27 cellular contexts compared by ENCODE assay signal in the genomic region with DNA sequence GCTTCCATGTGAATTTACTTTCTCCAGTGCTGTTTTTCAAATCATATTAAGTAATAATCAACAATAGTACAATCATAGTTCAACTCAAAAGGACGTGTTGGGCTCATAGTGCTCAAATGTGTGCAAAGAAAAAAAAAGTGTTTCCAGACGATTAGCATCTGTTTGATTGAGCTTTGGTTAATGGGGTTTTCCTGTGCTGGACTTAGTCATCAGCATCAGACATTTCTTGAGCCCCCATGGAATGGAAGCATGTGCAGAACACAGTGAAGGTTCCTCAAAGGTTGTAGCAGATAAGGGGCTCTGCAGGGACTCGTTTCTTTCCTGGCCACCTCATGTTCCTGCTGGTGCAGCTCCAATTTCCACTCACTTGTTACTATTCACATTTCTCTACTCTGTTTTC.
"Had no signal": no experiment of that assay in that cellular context is flagged by ENCODE, and none has a peak within 500 bp of the region (broad histone marks: within the 10 kb centered on the region; RNA-seq: fewer than 3 reads in every experiment).

No MANE protein-coding gene starts in this region.

- H3K27ac Mint-ChIP-seq: dendritic cell treated with granulocyte-macrophage colony-stimulating factor and Interleukin-4, amounts not matched to agents 40 ng/mL and 50 ng/mL, for 4 days; effector memory CD8-positive, alpha-beta T cell; endodermal cell had no signal

- FAIRE-seq: colon, endometrium, endothelial cell of umbilical vein, frontal cortex had no signal

- H3K4me3 Mint-ChIP-seq: dendritic cell treated with granulocyte-macrophage colony-stimulating factor and Interleukin-4, amounts not matched to agents 40 ng/mL and 50 ng/mL, for 4 days; effector memory CD8-positive, alpha-beta T cell; endodermal cell had no signal

- H3K4me1 ChIP-seq: colonic mucosa, esophagus muscularis mucosa, esophagus squamous epithelium, foreskin keratinocyte, gastrocnemius medialis, gastroesophageal sphincter, heart left ventricle, heart right ventricle had no signal

- H3K9me3 ChIP-seq: colonic mucosa, esophagus muscularis mucosa, gastrocnemius medialis, gastroesophageal sphincter had no signal

- DNase-seq: colonic mucosa; cortex of kidney; dermis blood vessel endothelial cell; dorsolateral prefrontal cortex; effector CD4-positive, alpha-beta T cell; effector CD8-positive, alpha-beta T cell; effector memory CD4-positive, alpha-beta T cell; effector memory CD8-positive, alpha-beta T cell; endodermal cell; erythroblast; esophagus squamous epithelium; foreskin fibroblast; gastrocnemius medialis; glutamatergic neuron; heart left ventricle; heart right ventricle had no signal

- H3K27me3 Mint-ChIP-seq: dendritic cell treated with granulocyte-macrophage colony-stimulating factor and Interleukin-4, amounts not matched to agents 40 ng/mL and 50 ng/mL, for 4 days had no signal

- H3K4me3 ChIP-seq: colonic mucosa, coronary artery, dorsolateral prefrontal cortex, esophagus muscularis mucosa, esophagus squamous epithelium, gastrocnemius medialis, gastroesophageal sphincter, heart left ventricle, heart right ventricle had no signal

- H3K36me3 ChIP-seq: colonic mucosa, esophagus squamous epithelium, gastrocnemius medialis, heart left ventricle, heart right ventricle had no signal

- H3K9me3 Mint-ChIP-seq: dendritic cell treated with granulocyte-macrophage colony-stimulating factor and Interleukin-4, amounts not matched to agents 40 ng/mL and 50 ng/mL, for 4 days; endodermal cell had no signal

- H3K27me3 ChIP-seq: colonic mucosa, dorsolateral prefrontal cortex, esophagus muscularis mucosa, esophagus squamous epithelium, foreskin keratinocyte, gastrocnemius medialis, gastroesophageal sphincter had no signal

- ATAC-seq: effector memory CD8-positive, alpha-beta T cell; esophagus mucosa; gastrocnemius medialis; gastroesophageal sphincter; heart left ventricle; heart right ventricle had no signal

- H3K27ac ChIP-seq: colonic mucosa, coronary artery, epithelial cell of prostate, esophagus muscularis mucosa, esophagus squamous epithelium, foreskin keratinocyte, gastrocnemius medialis, gastroesophageal sphincter, heart left ventricle, heart right ventricle had no signal
